Comparison of ENCODE assay signal across 1 cellular context in the genomic region with DNA sequence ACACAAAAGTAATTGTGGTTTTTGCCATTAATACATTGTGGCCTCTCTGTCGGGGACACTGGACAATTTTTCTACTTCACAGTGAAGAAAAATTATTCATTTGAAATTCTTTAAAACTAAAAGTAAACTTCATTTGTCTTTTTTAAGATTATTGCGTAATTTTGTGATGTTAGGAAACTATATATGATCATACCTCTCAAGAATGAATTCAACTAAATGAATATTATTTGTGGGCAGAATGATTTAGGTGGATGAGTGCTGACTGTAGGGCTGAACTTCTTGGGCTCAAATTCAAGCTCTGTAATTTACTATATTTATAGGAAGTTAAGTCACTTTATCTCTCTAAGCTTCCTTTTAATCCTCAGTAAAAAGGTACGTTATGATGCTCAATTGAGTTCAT.
TF ChIP-seq lines count a peak whose summit lies in the region.

No MANE protein-coding gene starts in this region.

TF ChIP-seq in GM23338, 12 proteins besides CTCF, POLR2A, EP300 and RAD21 (continued from another document):
- TF ChIP-seq POLR2AphosphoS5 (IDR thresholded peaks at IDR 0.05; ENCODE audit: low read depth): no peak
